9 cellular contexts compared by ENCODE assay signal in the genomic region with DNA sequence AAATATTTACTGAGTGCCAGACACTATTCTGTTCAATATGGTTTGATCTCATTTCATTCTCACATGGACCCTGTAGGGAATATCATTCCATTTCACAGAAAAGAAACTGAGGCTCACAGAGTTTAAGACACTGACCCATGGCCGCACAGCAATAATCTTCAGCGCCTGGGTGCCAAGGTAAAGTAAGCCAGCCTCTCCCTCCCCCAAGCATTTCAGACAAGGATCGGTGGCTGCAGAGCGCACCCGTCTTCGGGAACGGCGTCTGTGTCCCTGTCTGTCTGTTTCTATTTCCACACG. TPM values are rescaled to one million over a fixed set of nuclear protein-coding genes. Genes with fewer than 3 reads are reported as not detected.
DNase-seq lines count a peak whose midpoint lies in the region; ATAC-seq and TF ChIP-seq lines count a peak whose summit lies in the region.
"Had no signal": no experiment of that assay in that cellular context is flagged by ENCODE, and none has a peak within 500 bp of the region (broad histone marks: within the 10 kb centered on the region; RNA-seq: fewer than 3 reads in every experiment).

No MANE protein-coding gene starts in this region.

- peaks cover 65% of the 10 kb centered on the region for H3K27me3 ChIP-seq in iPS-18a (ENCODE audit: control insufficient read depth, insufficient read depth, low read length)

- no peak for DNase-seq in T-helper 2 cell treated with Interferon-gamma antibody and Interleukin-4, amounts not matched to agents 5 μg/mL and 100 μg/mL, for 36 hours (ENCODE audit: low spot score)
- DNase-seq in T-helper 2 cell: no peak
- DNase-seq in activated CD8-positive, alpha-beta T cell treated with anti-CD3 and anti-CD28 coated beads for 36 hours: no peak
- no peak for DNase-seq in stimulated activated naive B cell treated with anti-CD40 and anti-IgM and Interleukin-4, amounts not matched to agents 10 μg/mL and 1 μg/mL and 100 μg/mL, for 72 hours
- no peak for DNase-seq in GM19238 (ENCODE audit: insufficient read length, low spot score)
- DNase-seq in NCI-H1105 (lab: John Stamatoyannopoulos, UW): no peak

- no peak for TF ChIP-seq CTCF in activated CD8-positive, alpha-beta T cell treated with anti-CD3 and anti-CD28 coated beads for 36 hours (IDR thresholded peaks at IDR 0.05)

- peaks cover 10% of the 10 kb centered on the region for H3K36me3 Mint-ChIP-seq in T-helper 2 cell treated with Interferon-gamma antibody and Interleukin-4, amounts not matched to agents 5 μg/mL and 100 μg/mL, for 36 hours (ENCODE audit: low read depth)
- peaks cover 9% of the 10 kb centered on the region for H3K36me3 Mint-ChIP-seq in activated CD8-positive, alpha-beta T cell treated with anti-CD3 and anti-CD28 coated beads for 36 hours (ENCODE audit: low read depth)
- H3K36me3 Mint-ChIP-seq in stimulated activated naive B cell treated with anti-CD40 and anti-IgM and Interleukin-4, amounts not matched to agents 10 μg/mL and 1 μg/mL and 100 μg/mL, for 72 hours: peaks cover 2 to 9% of the 10 kb centered on the region in 2 donors

- H3K4me1 ChIP-seq in iPS-18a (ENCODE audit: control insufficient read depth, low read depth, low read length): peaks cover 8% of the 10 kb centered on the region

- intact Hi-C loops in activated CD8-positive, alpha-beta T cell treated with anti-CD3 and anti-CD28 coated beads for 36 hours (cut with micrococcal nuclease): no loop called here

- no peak for ATAC-seq in activated CD8-positive, alpha-beta T cell treated with anti-CD3 and anti-CD28 coated beads for 36 hours
- ATAC-seq in stimulated activated naive B cell treated with anti-CD40 and anti-IgM and Interleukin-4, amounts not matched to agents 10 μg/mL and 1 μg/mL and 100 μg/mL, for 72 hours (replicated peaks): no peak
- no peak for ATAC-seq in GM18858 (IDR thresholded peaks at IDR 0.05; ENCODE audit: unreplicated experiment)

- H3K27ac ChIP-seq in iPS-18a (ENCODE audit: low read length): no peak overlapping the region
- H3K27ac ChIP-seq: C4-2B had no signal

- no peaks in the 10 kb centered on the region for H3K9me3 Mint-ChIP-seq in T-helper 2 cell treated with Interferon-gamma antibody and Interleukin-4, amounts not matched to agents 5 μg/mL and 100 μg/mL, for 36 hours
- no peaks in the 10 kb centered on the region for H3K9me3 Mint-ChIP-seq in activated CD8-positive, alpha-beta T cell treated with anti-CD3 and anti-CD28 coated beads for 36 hours
- H3K9me3 Mint-ChIP-seq in stimulated activated naive B cell treated with anti-CD40 and anti-IgM and Interleukin-4, amounts not matched to agents 10 μg/mL and 1 μg/mL and 100 μg/mL, for 72 hours: peaks cover 3% of the 10 kb centered on the region in 2 donors

- no peaks in the 10 kb centered on the region for H3K27me3 Mint-ChIP-seq in T-helper 2 cell treated with Interferon-gamma antibody and Interleukin-4, amounts not matched to agents 5 μg/mL and 100 μg/mL, for 36 hours (ENCODE audit: low read depth)
- H3K27me3 Mint-ChIP-seq in activated CD8-positive, alpha-beta T cell treated with anti-CD3 and anti-CD28 coated beads for 36 hours: peaks cover 11% of the 10 kb centered on the region
- H3K27me3 Mint-ChIP-seq in stimulated activated naive B cell treated with anti-CD40 and anti-IgM and Interleukin-4, amounts not matched to agents 10 μg/mL and 1 μg/mL and 100 μg/mL, for 72 hours: peaks cover 24 to 25% of the 10 kb centered on the region in 2 donors

- peaks cover 50% of the 10 kb centered on the region for H3K4me1 Mint-ChIP-seq in T-helper 2 cell treated with Interferon-gamma antibody and Interleukin-4, amounts not matched to agents 5 μg/mL and 100 μg/mL, for 36 hours (ENCODE audit: low read depth)
- H3K4me1 Mint-ChIP-seq in activated CD8-positive, alpha-beta T cell treated with anti-CD3 and anti-CD28 coated beads for 36 hours (ENCODE audit: low read depth): peaks cover 59% of the 10 kb centered on the region
- peaks cover 38 to 80% of the 10 kb centered on the region in 2 donors for H3K4me1 Mint-ChIP-seq in stimulated activated naive B cell treated with anti-CD40 and anti-IgM and Interleukin-4, amounts not matched to agents 10 μg/mL and 1 μg/mL and 100 μg/mL, for 72 hours

- CTCF ChIA-PET in activated CD8-positive, alpha-beta T cell treated with anti-CD3 and anti-CD28 coated beads for 36 hours (lab: Charles Lee): interaction anchor here (0.9 to 22.7 kb wide), 8 partner anchors 6 to 302 kb away, joined by 3 to 587 read pairs (median 6); a partner anchor contains a TSS

- no peak overlapping the region for H3K9ac ChIP-seq in iPS-18a (ENCODE audit: low read length)

- H3K4me3 Mint-ChIP-seq in T-helper 2 cell treated with Interferon-gamma antibody and Interleukin-4, amounts not matched to agents 5 μg/mL and 100 μg/mL, for 36 hours: peak overlapping the region; percentile 85
- H3K4me3 Mint-ChIP-seq in activated CD8-positive, alpha-beta T cell treated with anti-CD3 and anti-CD28 coated beads for 36 hours: peak overlapping the region; percentile 63
- peak overlapping the region; percentile 79 to 84 for H3K4me3 Mint-ChIP-seq in stimulated activated naive B cell treated with anti-CD40 and anti-IgM and Interleukin-4, amounts not matched to agents 10 μg/mL and 1 μg/mL and 100 μg/mL, for 72 hours

- H3K36me3 ChIP-seq in iPS-18a (ENCODE audit: control insufficient read depth, low read depth, low read length): no peaks in the 10 kb centered on the region

- H3K27ac Mint-ChIP-seq in T-helper 2 cell treated with Interferon-gamma antibody and Interleukin-4, amounts not matched to agents 5 μg/mL and 100 μg/mL, for 36 hours: peak overlapping the region; percentile 98
- peak overlapping the region; percentile 84 for H3K27ac Mint-ChIP-seq in activated CD8-positive, alpha-beta T cell treated with anti-CD3 and anti-CD28 coated beads for 36 hours
- H3K27ac Mint-ChIP-seq in stimulated activated naive B cell treated with anti-CD40 and anti-IgM and Interleukin-4, amounts not matched to agents 10 μg/mL and 1 μg/mL and 100 μg/mL, for 72 hours: peak overlapping the region; percentile 95

- POLR2A ChIA-PET in activated CD8-positive, alpha-beta T cell treated with anti-CD3 and anti-CD28 coated beads for 36 hours (lab: Charles Lee): interaction anchor here (0.8 to 9.7 kb wide), 6 partner anchors 9 to 137 kb away, joined by 3 to 161 read pairs (median 4); a partner anchor contains a TSS

- H3K4me3 ChIP-seq in iPS-18a (ENCODE audit: low read length): peak overlapping the region; percentile 51

- H3K9me3 ChIP-seq in iPS-18a (ENCODE audit: control insufficient read depth, low read depth, low read length): no peaks in the 10 kb centered on the region

RNA-seq across cellular contexts. Expression of a gene that starts 4.3 kb away (rescaled TPM):
- 10 to 100 TPM; 24.6 to 25.5 TPM for total RNA-seq in activated CD8-positive, alpha-beta T cell treated with anti-CD3 and anti-CD28 coated beads for 36 hours

RNA-seq across cellular contexts. Expression of a gene that starts 12.7 kb away (rescaled TPM):
- total RNA-seq in activated CD8-positive, alpha-beta T cell treated with anti-CD3 and anti-CD28 coated beads for 36 hours: 100 to 1,000 TPM; 236 to 238 TPM

RNA-seq across cellular contexts. Expression of a gene that starts 35.7 kb away (rescaled TPM):
- 100 to 1,000 TPM; 143 TPM for total RNA-seq in activated CD8-positive, alpha-beta T cell treated with anti-CD3 and anti-CD28 coated beads for 36 hours
